Comparison of ENCODE assay signal across 20 cellular contexts in genomic region chr1:99627615-99628014, GRCh38. TPM values are rescaled to one million over a fixed set of nuclear protein-coding genes. Genes with fewer than 3 reads are reported as not detected.
"Had no signal": no experiment of that assay in that cellular context is flagged by ENCODE, and none has a peak within 500 bp of the region (broad histone marks: within the 10 kb centered on the region; RNA-seq: fewer than 3 reads in every experiment).

No MANE protein-coding gene starts in this region.

- DNase-seq: dorsolateral prefrontal cortex; effector CD4-positive, alpha-beta T cell; foreskin fibroblast; gastrocnemius medialis; head of caudate nucleus; kidney; mucosa of descending colon; naive thymus-derived CD8-positive, alpha-beta T cell; nephron progenitor cell; nucleus accumbens; stimulated activated CD4-positive, alpha-beta T cell treated with anti-CD3 and anti-CD28 coated beads, Interleukin-12 subunit alpha, Interleukin-12 subunit beta, amount 100 ng/mL, for 4 hours; stimulated activated CD4-positive, alpha-beta T cell treated with anti-CD3 and anti-CD28 coated beads, Interleukin-1b, Interleukin-23, amount 100 ng/mL, for 48 hours; stimulated activated CD4-positive, alpha-beta T cell treated with anti-CD3 and anti-CD28 coated beads, Interleukin-4, amount 100 ng/mL, for 1 hour; stimulated activated CD8-positive, alpha-beta memory T cell treated with anti-CD3 and anti-CD28 coated beads, Interleukin-4, amount 100 ng/mL, for 48 hours; stimulated activated naive CD4-positive, alpha-beta T cell treated with Interleukin-2 at 50 U/mL for 16 hours; stomach; thyroid gland; trophoblast cell had no signal

- ATAC-seq: gastrocnemius medialis; left lobe of liver; mucosa of descending colon; naive thymus-derived CD8-positive, alpha-beta T cell; sciatic nerve had no signal

RNA-seq across cellular contexts. Expression of gene PALMD, which starts 18.3 kb away (rescaled TPM):
- total RNA-seq: naive thymus-derived CD8-positive, alpha-beta T cell had no signal
- polyA plus RNA-seq: naive thymus-derived CD8-positive, alpha-beta T cell had no signal
